32 cellular contexts compared by ENCODE assay signal in the genomic region with DNA sequence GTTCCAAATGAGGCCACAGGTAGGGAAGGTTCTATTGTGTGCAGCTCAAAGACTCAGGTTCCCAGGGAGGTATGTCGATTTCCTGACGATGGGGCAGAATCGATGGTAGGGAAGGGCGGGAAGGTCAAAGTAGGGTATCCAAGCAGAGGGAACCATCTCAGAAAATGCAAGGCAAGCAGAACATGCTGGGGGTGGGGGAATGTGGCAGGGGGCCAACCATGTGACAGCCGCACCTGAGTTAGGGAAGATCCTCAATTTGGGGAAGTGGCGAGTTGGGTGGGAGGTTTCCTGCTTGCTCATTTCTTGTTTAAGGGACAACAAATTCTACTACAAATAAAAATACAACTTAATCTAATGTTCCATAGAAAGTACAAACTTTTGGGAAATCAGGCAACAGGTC. TPM values are rescaled to one million over a fixed set of nuclear protein-coding genes. Genes with fewer than 3 reads are reported as not detected.
"Had no signal": no experiment of that assay in that cellular context is flagged by ENCODE, and none has a peak within 500 bp of the region (broad histone marks: within the 10 kb centered on the region; RNA-seq: fewer than 3 reads in every experiment).

No MANE protein-coding gene starts in this region.

- FAIRE-seq: colon, endothelial cell of umbilical vein, islet of Langerhans, keratinocyte had no signal

- H3K4me1 ChIP-seq: esophagus muscularis mucosa, foreskin keratinocyte, gastrocnemius medialis, heart right ventricle, left lung, lower lobe of right lung had no signal

- H3K9me3 ChIP-seq: esophagus muscularis mucosa, gastrocnemius medialis, heart right ventricle, left lung, lower lobe of right lung had no signal

- H3K36me3 ChIP-seq: esophagus muscularis mucosa, gastrocnemius medialis, heart right ventricle, left lung, lower lobe of right lung had no signal

- H3K27ac ChIP-seq: coronary artery, dorsolateral prefrontal cortex, esophagus muscularis mucosa, foreskin keratinocyte, gastrocnemius medialis, heart right ventricle, left lung, lower lobe of right lung had no signal

- ATAC-seq: foreskin keratinocyte; gastrocnemius medialis; heart right ventricle; left cardiac atrium; left lung; left ventricle myocardium superior; lower lobe of right lung; naive thymus-derived CD4-positive, alpha-beta T cell had no signal

- DNase-seq: dermis blood vessel endothelial cell; dorsolateral prefrontal cortex; effector CD4-positive, alpha-beta T cell; effector memory CD4-positive, alpha-beta T cell; foreskin keratinocyte; gastrocnemius medialis; glutamatergic neuron; head of caudate nucleus; heart right ventricle; hippocampal formation; left cardiac atrium; left lung; left ventricle myocardium superior; lower lobe of right lung; mesendoderm; midbrain; naive thymus-derived CD4-positive, alpha-beta T cell had no signal

- H3K4me3 ChIP-seq: coronary artery, dorsolateral prefrontal cortex, esophagus muscularis mucosa, gastrocnemius medialis, heart right ventricle, left lung, lower lobe of right lung had no signal

RNA-seq across cellular contexts. Expression of gene GRP, which starts 21.7 kb away (rescaled TPM):
- total RNA-seq: dermis blood vessel endothelial cell; endothelial cell of umbilical vein; epithelial cell of proximal tubule; fibroblast of lung; fibroblast of villous mesenchyme; foreskin keratinocyte; gastrocnemius medialis; glomerular endothelial cell; heart right ventricle; kidney epithelial cell; left cardiac atrium; left ventricle myocardium superior; lower leg skin; lung microvascular endothelial cell; mucosa of gallbladder; naive thymus-derived CD4-positive, alpha-beta T cell had no signal
- polyA plus RNA-seq: endothelial cell of umbilical vein; esophagus; fibroblast of lung; foreskin keratinocyte; heart right ventricle; keratinocyte; naive thymus-derived CD4-positive, alpha-beta T cell had no signal
